ENCODE assay signal across 17 cellular contexts in the genomic region with DNA sequence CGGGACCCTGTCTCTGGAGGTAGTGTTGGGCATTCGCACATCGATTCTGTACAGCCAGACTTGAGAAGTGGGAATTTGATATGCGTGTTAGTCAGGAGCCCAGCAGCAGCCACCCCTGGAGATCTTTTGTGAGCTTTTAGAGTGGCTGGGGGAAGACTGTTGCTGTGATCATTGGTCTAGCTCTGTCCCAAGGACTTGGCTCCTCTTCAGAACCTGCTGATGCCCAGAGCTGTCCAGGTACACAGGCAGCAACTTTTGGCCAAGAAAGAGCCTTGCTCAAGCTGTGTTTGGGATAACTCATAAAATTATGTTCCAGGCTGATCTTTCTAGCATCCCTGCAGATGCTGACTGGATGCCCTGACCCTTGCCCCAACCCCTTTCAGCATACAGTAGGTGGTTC.
"Had no signal": no experiment of that assay in that cellular context is flagged by ENCODE, and none has a peak within 500 bp of the region (broad histone marks: within the 10 kb centered on the region; RNA-seq: fewer than 3 reads in every experiment).

No MANE protein-coding gene starts in this region.

- H3K36me3 ChIP-seq: neutrophil had no signal

- H3K9me3 ChIP-seq: esophagus squamous epithelium, gastroesophageal sphincter, left lung, mucosa of descending colon, neutrophil, psoas muscle had no signal

- FAIRE-seq: colon, small intestine, urothelium cell line had no signal

- H3K27ac ChIP-seq: esophagus squamous epithelium, gastroesophageal sphincter, left lung, neutrophil, psoas muscle had no signal

- DNase-seq: dermis blood vessel endothelial cell; esophagus squamous epithelium; foreskin fibroblast; glutamatergic neuron; islet precursor cell; mucosa of descending colon; naive thymus-derived CD8-positive, alpha-beta T cell; psoas muscle; small intestine; stimulated activated CD4-positive, alpha-beta T cell treated with anti-CD3 and anti-CD28 coated beads, Interleukin-12 subunit alpha, Interleukin-12 subunit beta, amount 100 ng/mL, for 4 hours; stimulated activated naive CD4-positive, alpha-beta T cell treated with Interleukin-2 at 50 U/mL for 16 hours had no signal

- ATAC-seq: left lung; mucosa of descending colon; naive thymus-derived CD8-positive, alpha-beta T cell had no signal

- H3K4me3 ChIP-seq: esophagus squamous epithelium, gastroesophageal sphincter, left lung, lung, mucosa of descending colon, psoas muscle had no signal

- H3K27me3 ChIP-seq: esophagus squamous epithelium, gastroesophageal sphincter, left lung had no signal
